ENCODE assay signal across 11 cellular contexts in genomic region chr10:28503114-28503513, GRCh38. TPM values are rescaled to one million over a fixed set of nuclear protein-coding genes. Genes with fewer than 3 reads are reported as not detected.
A peak's percentile ranks its signal among the peaks of the same experiment; 100 is the strongest.
DNase-seq lines count a peak whose midpoint lies in the region; ATAC-seq, FAIRE-seq and TF ChIP-seq lines count a peak whose summit lies in the region.
"Had no signal": no experiment of that assay in that cellular context is flagged by ENCODE, and none has a peak within 500 bp of the region (broad histone marks: within the 10 kb centered on the region; RNA-seq: fewer than 3 reads in every experiment).

No MANE protein-coding gene starts in this region.

- DNase-seq in DMS114 treated with DMSO at 0.1 percent for 48 hours (lab: John Stamatoyannopoulos, UW; ENCODE audit: unreplicated experiment) (peak; percentile 17), NCI-H1417 (lab: John Stamatoyannopoulos, UW) (peak; percentile 31 to 88 (median 62)), RWPE1 (ENCODE audit: low spot score) (peak; percentile 59), iris pigment epithelial cell (ENCODE audit: low read depth) (peak; percentile 17), GM12892 (ENCODE audit: insufficient read length) (no peak), activated gamma-delta T cell (lab: John Stamatoyannopoulos, UW) (no peak)
- no peak for DNase-seq in activated CD4-positive, alpha-beta T cell treated with anti-CD3 and anti-CD28 coated beads, Interleukin-2, amount 50 U/mL, for 4 hours
- DNase-seq: amniotic stem cell, GDM1, hippocampal formation had no signal

- H3K27ac ChIP-seq in RWPE1: no peak overlapping the region

- no peak for ATAC-seq in HG03457 (IDR thresholded peaks at IDR 0.05; ENCODE audit: unreplicated experiment)

- TF ChIP-seq POLR2A in GM12892 (IDR thresholded peaks at IDR 0.05; ENCODE audit: low read depth, low read length): no peak

- CTCF ChIA-PET in RWPE1 (lab: Yijun Ruan, JAX): interaction anchor here (0.6 kb wide), 1 partner anchor 129 kb away, joined by 5 read pairs; no protein-coding TSS in a partner anchor

- POLR2A ChIA-PET in RWPE1 (lab: Yijun Ruan, JAX; ENCODE audit: low non-redundant PET): no interaction called here

- TF ChIP-seq CTCF in RWPE1 (conservative IDR thresholded peaks at IDR 0.05; ENCODE audit: low read depth): peak; percentile 46

- FAIRE-seq in GM12892 (lab: Jason Lieb, UNC): no peak

RNA-seq across cellular contexts. Expression of gene WAC, which starts 29.8 kb away (rescaled TPM):
- 77.0 TPM for polyA plus RNA-seq in GM12892 (2012; ENCODE audit: missing spikeins)

Comparison
In these comparisons a context has a peak if more than half of its experiments do, and no peak if none do; other contexts are left out.
1. DNase-seq: peak in DMS114 treated with DMSO at 0.1 percent for 48 hours (single experiment), NCI-H1417 (3 of 3), RWPE1 (single experiment) and iris pigment epithelial cell (single experiment); none in GM12892 (single experiment), activated CD4-positive, alpha-beta T cell treated with anti-CD3 and anti-CD28 coated beads, Interleukin-2, amount 50 U/mL, for 4 hours (0 of 2) and activated gamma-delta T cell (single experiment).